8 cellular contexts compared by ENCODE assay signal in genomic region chr11:73157141-73158010, GRCh38.
DNase-seq lines count a peak whose midpoint lies in the region; ATAC-seq lines count a peak whose summit lies in the region.

No MANE protein-coding gene starts in this region.

- H3K9ac ChIP-seq in adipocyte (ENCODE audit: low read length) = no peak overlapping the region

- ATAC-seq in HG03066 (IDR thresholded peaks at IDR 0.05; ENCODE audit: low read depth, unreplicated experiment) (peak; percentile 29), HG03097 (IDR thresholded peaks at IDR 0.05; ENCODE audit: low FRiP score, unreplicated experiment) (no peak)

- peak; percentile 40 for DNase-seq in DMS53 (lab: John Stamatoyannopoulos, UW)
- no peak for DNase-seq in DMS53 treated with DMSO at 0.1 percent for 48 hours (lab: John Stamatoyannopoulos, UW; ENCODE audit: unreplicated experiment)
- peak; percentile 87 for DNase-seq in adipocyte (ENCODE audit: low read depth)
- DNase-seq in medulla oblongata (ENCODE audit: extremely low spot score) = peak; percentile 68
- no peak for DNase-seq in SIG-M5 treated with dmso at 0.1 percent for 504 hours (lab: John Stamatoyannopoulos, UW; ENCODE audit: unreplicated experiment)
- DNase-seq in NCI-H1105 treated with DMSO at 0.1 percent for 48 hours (lab: John Stamatoyannopoulos, UW) = no peak

- H3K36me3 ChIP-seq in adipocyte (ENCODE audit: control insufficient read depth, insufficient read depth, low read length, severe bottlenecking) = no peaks in the 10 kb centered on the region

- no peak overlapping the region for H3K4me3 ChIP-seq in adipocyte (ENCODE audit: low read length)

- no peaks in the 10 kb centered on the region for H3K27me3 ChIP-seq in adipocyte (replicated peaks; ENCODE audit: control insufficient read depth, insufficient read depth, low read length)

- H3K4me1 ChIP-seq in adipocyte (ENCODE audit: control insufficient read depth, insufficient read depth, low read length) = peaks cover 20% of the 10 kb centered on the region

- peaks cover 2% of the 10 kb centered on the region for H3K9me3 ChIP-seq in adipocyte (ENCODE audit: control insufficient read depth, low read length)

Comparison
In these comparisons a context has a peak if more than half of its experiments do, and no peak if none do; other contexts are left out.
1. DNase-seq: peak in DMS53 (single experiment), adipocyte (single experiment) and medulla oblongata (single experiment); none in DMS53 treated with DMSO at 0.1 percent for 48 hours (single experiment), SIG-M5 treated with dmso at 0.1 percent for 504 hours (single experiment) and NCI-H1105 treated with DMSO at 0.1 percent for 48 hours (single experiment).